ENCODE assay signal across 8 cellular contexts in the genomic region with DNA sequence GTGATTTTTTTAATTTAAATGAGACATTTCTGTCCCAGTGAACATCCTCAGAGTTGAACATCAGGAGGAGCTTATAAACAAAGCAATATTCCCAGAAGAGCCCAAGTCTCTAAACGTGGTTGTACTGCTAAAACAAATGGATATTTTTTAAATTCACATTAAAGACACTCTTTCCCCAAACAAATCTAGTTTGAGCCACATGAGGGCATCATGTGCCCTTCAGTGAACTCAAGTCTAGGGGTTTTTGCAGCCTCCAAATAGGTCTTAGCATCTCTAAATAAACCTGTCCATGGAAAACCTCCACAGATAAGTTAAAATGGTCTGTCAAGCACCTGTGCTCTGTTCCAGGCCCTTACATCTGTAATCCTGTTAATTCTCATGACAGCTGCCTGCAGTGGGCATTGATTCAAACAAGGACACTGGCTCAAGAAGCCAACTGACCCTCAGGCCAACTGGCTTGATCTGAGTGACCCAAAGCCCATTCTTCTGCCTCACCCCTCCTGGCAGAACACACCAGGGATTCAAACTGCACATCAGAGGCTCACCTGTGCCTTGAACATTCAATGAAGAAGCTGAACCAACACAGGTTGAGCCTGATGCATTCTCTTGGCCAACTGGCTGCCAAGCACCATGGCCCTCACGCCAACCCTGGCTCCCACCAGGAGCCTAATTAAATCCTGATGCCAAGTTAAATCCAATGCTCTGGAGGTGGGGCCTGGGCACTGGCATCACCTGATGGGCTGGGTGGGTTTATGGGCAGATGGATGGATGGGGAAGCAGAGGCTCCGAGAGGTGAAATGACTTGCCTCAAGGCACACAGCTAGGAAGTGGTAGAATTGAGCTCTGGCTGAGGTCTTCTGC. TPM values are rescaled to one million over a fixed set of nuclear protein-coding genes. Genes with fewer than 3 reads are reported as not detected.
A peak's percentile ranks its signal among the peaks of the same experiment; 100 is the strongest.
DNase-seq lines count a peak whose midpoint lies in the region; ATAC-seq and TF ChIP-seq lines count a peak whose summit lies in the region.

No MANE protein-coding gene starts in this region.

- H3K36me3 Mint-ChIP-seq in CD4-positive, alpha-beta T cell (ENCODE audit: low read depth): peaks cover 41% of the 10 kb centered on the region
- peaks cover 41% of the 10 kb centered on the region for H3K36me3 Mint-ChIP-seq in activated CD4-positive, alpha-beta T cell treated with anti-CD3 and anti-CD28 coated beads, Interleukin-2, amount 10 ng/mL, durations not matched to agents 24 days and 14 days (ENCODE audit: low read depth)

- peak overlapping the region; percentile 11 for H3K4me3 Mint-ChIP-seq in CD4-positive, alpha-beta T cell
- H3K4me3 Mint-ChIP-seq in activated CD4-positive, alpha-beta T cell treated with anti-CD3 and anti-CD28 coated beads, Interleukin-2, amount 10 ng/mL, durations not matched to agents 24 days and 14 days: no peak overlapping the region

- CTCF ChIA-PET in CD4-positive, alpha-beta T cell (lab: Charles Lee): interaction anchor here (0.7 to 9.8 kb wide), 3 partner anchors 46 to 80 kb away, joined by 3 to 102 read pairs (median 4); no protein-coding TSS in a partner anchor
- CTCF ChIA-PET in HCT116 (lab: Charles Lee): interaction anchor here (0.7 to 1.6 kb wide), 3 partner anchors 47 to 379 kb away, joined by 3 to 16 read pairs (median 3); no protein-coding TSS in a partner anchor

- H3K4me1 ChIP-seq in HCT116 (ENCODE audit: control insufficient read depth in 1 of 2, insufficient read depth in 2 of 2, low read length in 2 of 2): peaks cover 5 to 6% of the 10 kb centered on the region in 2 experiments; a peak in 3 of 4 replicates
- peaks cover 39% of the 10 kb centered on the region for H3K4me1 ChIP-seq in adipocyte (ENCODE audit: control insufficient read depth, insufficient read depth, low read length)
- peaks cover 15 to 27% of the 10 kb centered on the region in 2 donors for H3K4me1 ChIP-seq in left lung

- H3K27me3 ChIP-seq in CD4-positive, alpha-beta T cell (ENCODE audit: control insufficient read depth, insufficient read depth, low read length): no peaks in the 10 kb centered on the region
- H3K27me3 ChIP-seq in HCT116 (ENCODE audit: insufficient read depth, low read length): no peaks in the 10 kb centered on the region
- no peaks in the 10 kb centered on the region for H3K27me3 ChIP-seq in adipocyte (replicated peaks; ENCODE audit: control insufficient read depth, insufficient read depth, low read length)
- no peaks in the 10 kb centered on the region for H3K27me3 ChIP-seq in MG63
- H3K27me3 ChIP-seq in left lung: no peaks in the 10 kb centered on the region

- no peaks in the 10 kb centered on the region for H4K20me1 ChIP-seq in HCT116 (ENCODE audit: insufficient read depth)

- no peaks in the 10 kb centered on the region for H3K9me2 ChIP-seq in HCT116 (ENCODE audit: insufficient read depth)

- intact Hi-C loops in CD4-positive, alpha-beta T cell (cut with DNase I, micrococcal nuclease): loop anchor here in 1 of 2 experiments (1.0 kb wide), 1 partner anchor 232 kb away; no protein-coding TSS in a partner anchor
- intact Hi-C loops in HCT116 (cut with micrococcal nuclease): loop anchor here (1.0 kb wide), 1 partner anchor 47 kb away; no protein-coding TSS in a partner anchor
- intact Hi-C loops in left lung (cut with DNase I): no loop called here
- intact Hi-C loops in activated CD4-positive, alpha-beta T cell treated with anti-CD3 and anti-CD28 coated beads, Interleukin-2, amount 10 ng/mL, durations not matched to agents 24 days and 14 days (cut with micrococcal nuclease): no loop called here

- no peak for DNase-seq in CD4-positive, alpha-beta T cell
- DNase-seq in HCT116 (ENCODE audit: low read depth, low spot score): peak; percentile 28
- peak; percentile 78 for DNase-seq in adipocyte (ENCODE audit: low read depth)
- peak; percentile 45 to 51 for DNase-seq in lung microvascular endothelial cell (ENCODE audit: low read depth in 2 of 2)
- no peak for DNase-seq in MG63
- no peak for DNase-seq in 8988T
- no peak for DNase-seq in left lung
- no peak for DNase-seq in activated CD4-positive, alpha-beta T cell treated with anti-CD3 and anti-CD28 coated beads, Interleukin-2, amount 10 ng/mL, durations not matched to agents 24 days and 14 days

- peak overlapping the region; percentile 90 for H3K27ac Mint-ChIP-seq in CD4-positive, alpha-beta T cell
- H3K27ac Mint-ChIP-seq in activated CD4-positive, alpha-beta T cell treated with anti-CD3 and anti-CD28 coated beads, Interleukin-2, amount 10 ng/mL, durations not matched to agents 24 days and 14 days: no peak overlapping the region

- no peak for TF ChIP-seq POLR2A in HCT116 (IDR thresholded peaks at IDR 0.05; ENCODE audit: borderline replicate concordance, extremely low read depth, insufficient read depth, insufficient read length)

- POLR2A ChIA-PET in CD4-positive, alpha-beta T cell (lab: Charles Lee): interaction anchor here (1.0 to 4.3 kb wide), 2 partner anchors 46 to 64 kb away, joined by 5 to 43 read pairs; no protein-coding TSS in a partner anchor
- POLR2A ChIA-PET in HCT116 (lab: Charles Lee): interaction anchor here (0.6 kb wide), 1 partner anchor 906 kb away, joined by 5 read pairs; the partner anchor contains the start of genes KCTD10 and UBE3B

- H3K27ac ChIP-seq in CD4-positive, alpha-beta T cell (ENCODE audit: low read depth, low read length): peak overlapping the region; percentile 29
- H3K27ac ChIP-seq in HCT116 (ENCODE audit: low read depth, low read length) (no peak overlapping the region), left lung (no peak overlapping the region)

- RAD21 ChIA-PET in HCT116 (lab: Charles Lee; ENCODE audit: low non-redundant PET in 1 of 2, low total read pairs in 2 of 2, uncharacterized antibody in 2 of 2, unreplicated experiment in 2 of 2): no interaction called here

- H3K4me3 ChIP-seq in HCT116 (replicated peaks in 1 of 2; ENCODE audit: low read depth in 1 of 2, low read length in 2 of 2) (no peak overlapping the region), adipocyte (ENCODE audit: low read length) (no peak overlapping the region), MG63 (no peak overlapping the region), left lung (no peak overlapping the region)

- no peak for TF ChIP-seq CTCF in CD4-positive, alpha-beta T cell (IDR thresholded peaks at IDR 0.05)
- TF ChIP-seq CTCF in HCT116 (IDR thresholded peaks at IDR 0.05 in 2 of 3, conservative IDR thresholded peaks at IDR 0.05 in 1 of 3; ENCODE audit: borderline replicate concordance in 1 of 3, insufficient read depth in 1 of 3, low read depth in 2 of 3, low read length in 2 of 3): peak in 2 of 3 experiments; percentile 10 to 36; a peak in 2 of 6 replicates
- no peak for TF ChIP-seq CTCF in left lung (IDR thresholded peaks at IDR 0.05)

- ATAC-seq in CD4-positive, alpha-beta T cell (ENCODE audit: poor library complexity): no peak
- ATAC-seq in HCT116 (peak; percentile 35), left lung (no peak)

- H3K36me3 ChIP-seq in HCT116 (ENCODE audit: control insufficient read depth in 1 of 2, insufficient read depth in 2 of 2, low read length in 2 of 2) (peaks cover 19 to 25% of the 10 kb centered on the region in 2 experiments), adipocyte (ENCODE audit: control insufficient read depth, insufficient read depth, low read length, severe bottlenecking) (peaks cover 36% of the 10 kb centered on the region), MG63 (peaks cover 36% of the 10 kb centered on the region), left lung (peaks cover 4 to 43% of the 10 kb centered on the region in 2 donors)

- H3K9me3 Mint-ChIP-seq in CD4-positive, alpha-beta T cell: no peaks in the 10 kb centered on the region
- no peaks in the 10 kb centered on the region for H3K9me3 Mint-ChIP-seq in activated CD4-positive, alpha-beta T cell treated with anti-CD3 and anti-CD28 coated beads, Interleukin-2, amount 10 ng/mL, durations not matched to agents 24 days and 14 days

- no peaks in the 10 kb centered on the region for H3K79me2 ChIP-seq in HCT116 (ENCODE audit: insufficient read depth, low read length)

- H3K4me1 Mint-ChIP-seq in CD4-positive, alpha-beta T cell (ENCODE audit: low read depth): peaks cover 93% of the 10 kb centered on the region
- peaks cover 56% of the 10 kb centered on the region for H3K4me1 Mint-ChIP-seq in activated CD4-positive, alpha-beta T cell treated with anti-CD3 and anti-CD28 coated beads, Interleukin-2, amount 10 ng/mL, durations not matched to agents 24 days and 14 days

- no peaks in the 10 kb centered on the region for H3K9me3 ChIP-seq in CD4-positive, alpha-beta T cell (ENCODE audit: control insufficient read depth, low read length)
- H3K9me3 ChIP-seq in HCT116 (ENCODE audit: control insufficient read depth in 1 of 2, insufficient read depth in 1 of 2, low read depth in 1 of 2, low read length in 2 of 2) (no peaks in the 10 kb centered on the region), adipocyte (ENCODE audit: control insufficient read depth, low read length) (no peaks in the 10 kb centered on the region), MG63 (no peaks in the 10 kb centered on the region), left lung (no peaks in the 10 kb centered on the region)

- H3K4me2 ChIP-seq in HCT116 (ENCODE audit: low read length): no peak overlapping the region

- no peak overlapping the region for H2AFZ ChIP-seq in HCT116 (ENCODE audit: low read depth, low read length, poor library complexity, severe bottlenecking)

- no peaks in the 10 kb centered on the region for H3K27me3 Mint-ChIP-seq in CD4-positive, alpha-beta T cell
- H3K27me3 Mint-ChIP-seq in activated CD4-positive, alpha-beta T cell treated with anti-CD3 and anti-CD28 coated beads, Interleukin-2, amount 10 ng/mL, durations not matched to agents 24 days and 14 days: no peaks in the 10 kb centered on the region

- TF ChIP-seq RAD21 in HCT116 (IDR thresholded peaks at IDR 0.05; ENCODE audit: low read depth): no peak

- no TSS peak for BruUV-seq in HCT116 (replicated peaks; lab: Mats Ljungman, UMichigan)

- no peak overlapping the region for H3K9ac ChIP-seq in HCT116 (ENCODE audit: low read length)
- peak overlapping the region; percentile 56 for H3K9ac ChIP-seq in adipocyte (ENCODE audit: low read length)

RNA-seq across cellular contexts. Expression of gene ISCU, which starts 8.6 kb away (rescaled TPM):
- total RNA-seq in CD4-positive, alpha-beta T cell: 100 to 1,000 TPM; 269 to 270 TPM
- 89.6 TPM for total RNA-seq in HCT116 (2021; ENCODE audit: unreplicated experiment)
- 71.6 and 78.4 TPM in 2 replicates for polyA plus RNA-seq in HCT116 (2012)
- total RNA-seq in lung microvascular endothelial cell: 66.3 and 77.0 TPM in 2 replicates
- total RNA-seq in MG63 (2014; rRNA removed; shearing (Covaris generic); ENCODE audit: low replicate concordance): 130 and 156 TPM in 2 replicates
- 100 to 1,000 TPM in 1 of 2 donors, 10 to 100 TPM in 1; 97.9 to 147 TPM for total RNA-seq in left lung
- 61.5 and 66.1 TPM in 2 replicates for total RNA-seq in activated CD4-positive, alpha-beta T cell treated with anti-CD3 and anti-CD28 coated beads, Interleukin-2, amount 10 ng/mL, durations not matched to agents 24 days and 14 days

RNA-seq across cellular contexts. Expression of gene SART3, which starts 10.0 kb away (rescaled TPM):
- total RNA-seq in CD4-positive, alpha-beta T cell: 100 to 1,000 TPM in 1 of 2 experiments, 10 to 100 TPM in 1; 95.1 to 104 TPM
- total RNA-seq in HCT116 (2021; ENCODE audit: unreplicated experiment) (76.1 TPM), lung microvascular endothelial cell (41.0 and 84.1 TPM in 2 replicates), left lung (10 to 100 TPM; 35.1 to 41.7 TPM)
- polyA plus RNA-seq in HCT116 (2012): 44.1 and 48.3 TPM in 2 replicates
- 27.6 and 62.9 TPM in 2 replicates for total RNA-seq in MG63 (2014; rRNA removed; shearing (Covaris generic); ENCODE audit: low replicate concordance)
- 89.1 and 90.5 TPM in 2 replicates for total RNA-seq in activated CD4-positive, alpha-beta T cell treated with anti-CD3 and anti-CD28 coated beads, Interleukin-2, amount 10 ng/mL, durations not matched to agents 24 days and 14 days

RNA-seq across cellular contexts. Expression of gene TMEM119, which starts 26.9 kb away (rescaled TPM):
- total RNA-seq in CD4-positive, alpha-beta T cell: 1 to 10 TPM; 2.1 to 2.6 TPM
- total RNA-seq in HCT116 (2021; ENCODE audit: unreplicated experiment) (not detected), lung microvascular endothelial cell (not detected in 2 replicates), left lung (10 to 100 TPM; 50.5 to 90.9 TPM)
- polyA plus RNA-seq in HCT116 (2012): not detected in 2 replicates
- total RNA-seq in MG63 (2014; rRNA removed; shearing (Covaris generic); ENCODE audit: low replicate concordance): 24.2 and 31.2 TPM in 2 replicates
- total RNA-seq in activated CD4-positive, alpha-beta T cell treated with anti-CD3 and anti-CD28 coated beads, Interleukin-2, amount 10 ng/mL, durations not matched to agents 24 days and 14 days: 0.47 TPM in 1 of 2 replicates, not detected in the other

RNA-seq across cellular contexts. Expression of gene FICD, which starts 55.9 kb away (rescaled TPM):
- 1 to 10 TPM; 2.7 to 3.2 TPM for total RNA-seq in CD4-positive, alpha-beta T cell
- total RNA-seq in HCT116 (2021; ENCODE audit: unreplicated experiment) (5.1 TPM), lung microvascular endothelial cell (4.1 and 4.8 TPM in 2 replicates), left lung (10 to 100 TPM in 1 of 2 donors, 1 to 10 TPM in 1; 7.7 to 13.2 TPM)
- 3.5 and 6.4 TPM in 2 replicates for polyA plus RNA-seq in HCT116 (2012)
- total RNA-seq in MG63 (2014; rRNA removed; shearing (Covaris generic); ENCODE audit: low replicate concordance): 0.62 and 1.6 TPM in 2 replicates
- total RNA-seq in activated CD4-positive, alpha-beta T cell treated with anti-CD3 and anti-CD28 coated beads, Interleukin-2, amount 10 ng/mL, durations not matched to agents 24 days and 14 days: 5.9 and 6.6 TPM in 2 replicates

Comparison
In these comparisons a context has a peak if more than half of its experiments do, and no peak if none do; other contexts are left out.
1. DNase-seq: peak in HCT116 (single experiment), adipocyte (single experiment) and lung microvascular endothelial cell (2 of 2); none in CD4-positive, alpha-beta T cell (0 of 10), MG63 (single experiment), 8988T (single experiment), left lung (0 of 2) and activated CD4-positive, alpha-beta T cell treated with anti-CD3 and anti-CD28 coated beads, Interleukin-2, amount 10 ng/mL, durations not matched to agents 24 days and 14 days (single experiment).
2. CTCF ChIP-seq: peak in HCT116 (2 of 3); none in CD4-positive, alpha-beta T cell (single experiment) and left lung (0 of 2).